ENCODE assay signal across 8 cellular contexts in the genomic region with DNA sequence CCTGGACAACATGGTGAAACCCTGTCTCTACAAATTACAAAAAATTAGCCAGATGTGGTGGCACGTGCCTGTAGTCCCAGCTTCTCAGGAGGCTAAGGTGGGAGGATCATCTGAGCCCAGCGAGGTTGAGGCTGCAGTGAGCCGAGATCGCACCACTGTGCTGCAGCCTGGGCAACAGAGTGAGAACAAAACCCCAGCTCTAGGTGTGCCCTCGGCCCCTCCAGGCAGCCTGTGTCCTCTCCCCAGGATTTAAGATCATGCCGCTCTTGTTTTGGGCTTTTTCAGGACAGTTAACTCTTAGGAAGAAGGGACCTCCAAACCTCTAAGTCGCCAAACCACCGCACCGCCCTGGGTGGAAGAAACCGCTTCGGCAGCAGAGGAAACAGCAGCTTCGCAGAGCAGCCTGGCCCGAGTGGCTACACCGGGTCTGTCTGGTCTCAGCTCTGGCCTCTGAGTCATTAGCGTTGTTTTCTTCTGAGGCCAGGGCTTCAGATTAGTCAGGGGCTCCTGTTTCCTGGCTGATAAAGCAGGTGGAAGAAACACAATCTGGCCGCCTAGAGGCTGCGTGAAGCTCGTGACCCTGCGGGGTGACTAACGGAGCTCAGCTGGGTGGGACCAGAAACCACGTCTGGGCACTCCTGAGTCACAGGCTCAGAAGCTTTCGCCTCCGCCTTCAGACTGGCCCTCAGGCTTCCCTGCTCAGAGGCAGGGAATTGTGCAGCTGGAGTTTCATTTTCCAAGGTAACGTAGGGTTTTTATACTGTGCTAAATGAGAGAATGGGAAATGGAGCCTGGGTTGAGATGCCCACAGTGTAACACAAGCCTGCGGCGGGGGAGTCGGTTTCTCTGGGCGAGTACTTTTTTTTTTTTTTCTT. TPM values are rescaled to one million over a fixed set of nuclear protein-coding genes. Genes with fewer than 3 reads are reported as not detected.
DNase-seq lines count a peak whose midpoint lies in the region; ATAC-seq and TF ChIP-seq lines count a peak whose summit lies in the region.

No MANE protein-coding gene starts in this region.

- peaks cover 4 to 5% of the 10 kb centered on the region in 2 donors for H3K27me3 Mint-ChIP-seq in natural killer cell treated with Interleukin-12 subunit alpha and Interleukin-12 subunit beta and Interleukin-15 and Interleukin-18, amount 100 ng/mL, for 72 hours
- H3K27me3 Mint-ChIP-seq in stimulated activated naive CD8-positive, alpha-beta T cell treated with anti-CD3 and anti-CD28 coated beads, Interleukin-15, Interleukin-2, amounts not matched to agents 100 ng/mL and 50 ng/mL, for 24 hours = peaks cover 14% of the 10 kb centered on the region

- TF ChIP-seq POLR2A in erythroblast (IDR thresholded peaks at IDR 0.05; ENCODE audit: low read length) = peak; percentile 90

- peaks cover 16 to 21% of the 10 kb centered on the region in 2 donors for H3K4me1 Mint-ChIP-seq in natural killer cell treated with Interleukin-12 subunit alpha and Interleukin-12 subunit beta and Interleukin-15 and Interleukin-18, amount 100 ng/mL, for 72 hours (ENCODE audit: low read depth in 2 of 2)
- H3K4me1 Mint-ChIP-seq in stimulated activated naive CD8-positive, alpha-beta T cell treated with anti-CD3 and anti-CD28 coated beads, Interleukin-15, Interleukin-2, amounts not matched to agents 100 ng/mL and 50 ng/mL, for 24 hours (ENCODE audit: low read depth) = peaks cover 29% of the 10 kb centered on the region

- DNase-seq in NCI-H748 (lab: John Stamatoyannopoulos, UW; ENCODE audit: unreplicated experiment) = peak; percentile 13
- DNase-seq in NCI-H748 treated with DMSO at 0.1 percent for 48 hours (lab: John Stamatoyannopoulos, UW) = no peak
- peak; percentile 11 to 30 for DNase-seq in NOMO-1 (lab: John Stamatoyannopoulos, UW; ENCODE audit: unreplicated experiment in 2 of 2)
- DNase-seq in activated CD8-positive, alpha-beta memory T cell treated with anti-CD3 and anti-CD28 coated beads, Interleukin-2, amount 50 U/mL, for 48 hours = peak; percentile 86
- DNase-seq in erythroblast (lab: John Stamatoyannopoulos, UW) = peak; percentile 91 to 94
- DNase-seq in natural killer cell treated with Interleukin-12 subunit alpha and Interleukin-12 subunit beta and Interleukin-15 and Interleukin-18, amount 100 ng/mL, for 72 hours (ENCODE audit: low spot score) = peak; percentile 84

- peak overlapping the region; percentile 66 to 93 for H3K27ac Mint-ChIP-seq in natural killer cell treated with Interleukin-12 subunit alpha and Interleukin-12 subunit beta and Interleukin-15 and Interleukin-18, amount 100 ng/mL, for 72 hours
- H3K27ac Mint-ChIP-seq in stimulated activated naive CD8-positive, alpha-beta T cell treated with anti-CD3 and anti-CD28 coated beads, Interleukin-15, Interleukin-2, amounts not matched to agents 100 ng/mL and 50 ng/mL, for 24 hours = peak overlapping the region; percentile 92

- H3K4me3 Mint-ChIP-seq in natural killer cell treated with Interleukin-12 subunit alpha and Interleukin-12 subunit beta and Interleukin-15 and Interleukin-18, amount 100 ng/mL, for 72 hours = peak overlapping the region; percentile 84
- H3K4me3 Mint-ChIP-seq in stimulated activated naive CD8-positive, alpha-beta T cell treated with anti-CD3 and anti-CD28 coated beads, Interleukin-15, Interleukin-2, amounts not matched to agents 100 ng/mL and 50 ng/mL, for 24 hours = peak overlapping the region; percentile 74

- no peaks in the 10 kb centered on the region for H3K36me3 Mint-ChIP-seq in natural killer cell treated with Interleukin-12 subunit alpha and Interleukin-12 subunit beta and Interleukin-15 and Interleukin-18, amount 100 ng/mL, for 72 hours
- no peaks in the 10 kb centered on the region for H3K36me3 Mint-ChIP-seq in stimulated activated naive CD8-positive, alpha-beta T cell treated with anti-CD3 and anti-CD28 coated beads, Interleukin-15, Interleukin-2, amounts not matched to agents 100 ng/mL and 50 ng/mL, for 24 hours (ENCODE audit: low read depth)

- peak; percentile 76 for ATAC-seq in HG02943 (IDR thresholded peaks at IDR 0.05; ENCODE audit: low read depth, unreplicated experiment)
- peak; percentile 97 to 98 for ATAC-seq in natural killer cell treated with Interleukin-12 subunit alpha and Interleukin-12 subunit beta and Interleukin-15 and Interleukin-18, amount 100 ng/mL, for 72 hours

- H3K9me3 Mint-ChIP-seq in natural killer cell treated with Interleukin-12 subunit alpha and Interleukin-12 subunit beta and Interleukin-15 and Interleukin-18, amount 100 ng/mL, for 72 hours = no peaks in the 10 kb centered on the region
- no peaks in the 10 kb centered on the region for H3K9me3 Mint-ChIP-seq in stimulated activated naive CD8-positive, alpha-beta T cell treated with anti-CD3 and anti-CD28 coated beads, Interleukin-15, Interleukin-2, amounts not matched to agents 100 ng/mL and 50 ng/mL, for 24 hours

RNA-seq across cellular contexts. Expression of gene CHAF1B, which starts 44.7 kb away (rescaled TPM):
- total RNA-seq in natural killer cell treated with Interleukin-12 subunit alpha and Interleukin-12 subunit beta and Interleukin-15 and Interleukin-18, amount 100 ng/mL, for 72 hours = 10 to 100 TPM; 20.2 to 38.0 TPM

RNA-seq across cellular contexts. Expression of gene CLDN14, which starts 50.0 kb away (rescaled TPM):
- not detected for total RNA-seq in natural killer cell treated with Interleukin-12 subunit alpha and Interleukin-12 subunit beta and Interleukin-15 and Interleukin-18, amount 100 ng/mL, for 72 hours
